In genomic region chr22:31970490-31971444, GRCh38 we compare ENCODE assay signal across 8 cellular contexts. TPM values are rescaled to one million over a fixed set of nuclear protein-coding genes. Genes with fewer than 3 reads are reported as not detected.
A peak's percentile ranks its signal among the peaks of the same experiment; 100 is the strongest.
DNase-seq lines count a peak whose midpoint lies in the region; ATAC-seq and FAIRE-seq lines count a peak whose summit lies in the region.

No MANE protein-coding gene starts in this region.

- peak; percentile 90 for ATAC-seq in activated T-helper 17 cell treated with anti-CD3 and anti-CD28 coated beads, Interleukin-2, amount 50 U/mL, for 72 hours (replicated peaks)
- peak; percentile 95 to 97 for ATAC-seq in natural killer cell treated with Interleukin-12 subunit alpha and Interleukin-12 subunit beta and Interleukin-15 and Interleukin-18, amount 100 ng/mL, for 72 hours

- no peak for FAIRE-seq in RCC 7860 (lab: Jason Lieb, UNC)

- H3K27ac Mint-ChIP-seq in IgD-negative memory B cell: peak overlapping the region; percentile 74 to 96 (median 89)
- H3K27ac Mint-ChIP-seq in activated T-helper 17 cell treated with anti-CD3 and anti-CD28 coated beads, Interleukin-2, amount 50 U/mL, for 72 hours: peak overlapping the region; percentile 79
- peak overlapping the region in 1 of 2 donors; percentile 74 for H3K27ac Mint-ChIP-seq in natural killer cell treated with Interleukin-12 subunit alpha and Interleukin-12 subunit beta and Interleukin-15 and Interleukin-18, amount 100 ng/mL, for 72 hours

- no peaks in the 10 kb centered on the region for H3K36me3 Mint-ChIP-seq in IgD-negative memory B cell
- no peaks in the 10 kb centered on the region for H3K36me3 Mint-ChIP-seq in activated T-helper 17 cell treated with anti-CD3 and anti-CD28 coated beads, Interleukin-2, amount 50 U/mL, for 72 hours (ENCODE audit: low read depth)
- no peaks in the 10 kb centered on the region for H3K36me3 Mint-ChIP-seq in natural killer cell treated with Interleukin-12 subunit alpha and Interleukin-12 subunit beta and Interleukin-15 and Interleukin-18, amount 100 ng/mL, for 72 hours

- peak overlapping the region; percentile 46 to 93 (median 83) for H3K4me3 Mint-ChIP-seq in IgD-negative memory B cell
- H3K4me3 Mint-ChIP-seq in activated T-helper 17 cell treated with anti-CD3 and anti-CD28 coated beads, Interleukin-2, amount 50 U/mL, for 72 hours: peak overlapping the region; percentile 86
- H3K4me3 Mint-ChIP-seq in natural killer cell treated with Interleukin-12 subunit alpha and Interleukin-12 subunit beta and Interleukin-15 and Interleukin-18, amount 100 ng/mL, for 72 hours: peak overlapping the region; percentile 91

- no peaks in the 10 kb centered on the region for H3K27me3 Mint-ChIP-seq in IgD-negative memory B cell
- H3K27me3 Mint-ChIP-seq in activated T-helper 17 cell treated with anti-CD3 and anti-CD28 coated beads, Interleukin-2, amount 50 U/mL, for 72 hours: no peaks in the 10 kb centered on the region
- no peaks in the 10 kb centered on the region for H3K27me3 Mint-ChIP-seq in natural killer cell treated with Interleukin-12 subunit alpha and Interleukin-12 subunit beta and Interleukin-15 and Interleukin-18, amount 100 ng/mL, for 72 hours

- peaks cover 10 to 19% (median 14%) of the 10 kb centered on the region in 3 donors for H3K4me1 Mint-ChIP-seq in IgD-negative memory B cell
- H3K4me1 Mint-ChIP-seq in activated T-helper 17 cell treated with anti-CD3 and anti-CD28 coated beads, Interleukin-2, amount 50 U/mL, for 72 hours: peaks cover 6% of the 10 kb centered on the region
- H3K4me1 Mint-ChIP-seq in natural killer cell treated with Interleukin-12 subunit alpha and Interleukin-12 subunit beta and Interleukin-15 and Interleukin-18, amount 100 ng/mL, for 72 hours (ENCODE audit: low read depth in 2 of 2): peaks cover 11 to 14% of the 10 kb centered on the region in 2 donors

- H3K9me3 Mint-ChIP-seq in IgD-negative memory B cell: no peaks in the 10 kb centered on the region
- H3K9me3 Mint-ChIP-seq in activated T-helper 17 cell treated with anti-CD3 and anti-CD28 coated beads, Interleukin-2, amount 50 U/mL, for 72 hours: no peaks in the 10 kb centered on the region
- H3K9me3 Mint-ChIP-seq in natural killer cell treated with Interleukin-12 subunit alpha and Interleukin-12 subunit beta and Interleukin-15 and Interleukin-18, amount 100 ng/mL, for 72 hours: no peaks in the 10 kb centered on the region

- peak; percentile 49 to 62 for DNase-seq in AML-193 (lab: John Stamatoyannopoulos, UW)
- peak; percentile 81 for DNase-seq in GM19238 (ENCODE audit: insufficient read length, low spot score)
- peak; percentile 65 for DNase-seq in RCC 7860 (ENCODE audit: low spot score)
- DNase-seq in fibroblast of peridontal ligament (ENCODE audit: extremely low read depth): peak; percentile 33
- DNase-seq in natural killer cell treated with Interleukin-12 subunit alpha and Interleukin-12 subunit beta and Interleukin-15 and Interleukin-18, amount 100 ng/mL, for 72 hours (ENCODE audit: low spot score): peak; percentile 86
- peak; percentile 68 to 92 (median 83) for DNase-seq in stimulated activated naive CD4-positive, alpha-beta T cell (lab: John Stamatoyannopoulos, UW)

RNA-seq across cellular contexts. Expression of gene YWHAH, which starts 26.4 kb away (rescaled TPM):
- 65.3 TPM for polyA plus RNA-seq in IgD-negative memory B cell
- 100 to 1,000 TPM; 168 to 211 TPM for total RNA-seq in activated T-helper 17 cell treated with anti-CD3 and anti-CD28 coated beads, Interleukin-2, amount 50 U/mL, for 72 hours
- 100 to 1,000 TPM in 1 of 2 donors, 10 to 100 TPM in 1; 99.2 to 191 TPM for total RNA-seq in natural killer cell treated with Interleukin-12 subunit alpha and Interleukin-12 subunit beta and Interleukin-15 and Interleukin-18, amount 100 ng/mL, for 72 hours

Comparison
In these comparisons a context has a peak if more than half of its experiments do, and no peak if none do; other contexts are left out.
1. Peak in every context shown above with its lines: DNase-seq and ATAC-seq.
2. DNase-seq: peak in every context shown above with its lines; median percentile 86 in natural killer cell treated with Interleukin-12 subunit alpha and Interleukin-12 subunit beta and Interleukin-15 and Interleukin-18, amount 100 ng/mL, for 72 hours; 83 in stimulated activated naive CD4-positive, alpha-beta T cell; 81 in GM19238; 65 in RCC 7860; 56 in AML-193; 33 in fibroblast of peridontal ligament.